8 cellular contexts compared by ENCODE assay signal in genomic region chr20:53623454-53624206, GRCh38. TPM values are rescaled to one million over a fixed set of nuclear protein-coding genes. Genes with fewer than 3 reads are reported as not detected.
DNase-seq lines count a peak whose midpoint lies in the region; ATAC-seq and TF ChIP-seq lines count a peak whose summit lies in the region.

No MANE protein-coding gene starts in this region.

- H3K4me3 ChIP-seq in Panc1 (ENCODE audit: low read depth in 2 of 2, low read length in 2 of 2) (peak overlapping the region; percentile 6 to 49), adipocyte (ENCODE audit: low read length) (peak overlapping the region; percentile 73), heart left ventricle (peak overlapping the region in 11 of 12 donors; percentile 26 to 57 (median 51)), ovary (peak overlapping the region; percentile 25)

- TF ChIP-seq POLR2A in heart left ventricle (IDR thresholded peaks at IDR 0.05) (peak in 1 of 2 donors; percentile 34), ovary (IDR thresholded peaks at IDR 0.05) (peak; percentile 33)

- intact Hi-C loops in Panc1 (cut with micrococcal nuclease; ENCODE audit: unreplicated experiment) (loop anchor here (1.0 to 5.0 kb wide), 2 partner anchors 29 to 34 kb away; no protein-coding TSS in a partner anchor), heart left ventricle (cut with DNase I) (loop anchor here in 4 of 10 donors (2.0 to 10.0 kb wide), 3 partner anchors 29 to 205 kb away; no protein-coding TSS in a partner anchor), ovary (cut with DNase I) (loop anchor here in 2 of 4 donors (2.0 to 5.0 kb wide), 2 partner anchors 31 to 39 kb away; partner anchors contain the start of gene ZNF217 (in 1 of the 2))

- CTCF ChIA-PET in Panc1 (lab: Charles Lee) = interaction anchor here (0.6 kb wide), 1 partner anchor 71 kb away, joined by 5 read pairs; no protein-coding TSS in a partner anchor

- POLR2A ChIA-PET in Panc1 (lab: Charles Lee) = interaction anchor here (0.6 to 2.0 kb wide), 7 partner anchors 31 to 316 kb away, joined by 3 to 5 read pairs (median 3); no protein-coding TSS in a partner anchor

- H3K9ac ChIP-seq in adipocyte (ENCODE audit: low read length) = peak overlapping the region; percentile 89

- in situ Hi-C loops in Panc1 (cut with HindIII; ENCODE audit: low pct_unique_long_range_greater_than_20kb, low sequenced_read_pairs) = no loop called here

- H3K9me3 ChIP-seq in Panc1 (ENCODE audit: control insufficient read depth, insufficient read depth, low read depth, low read length) (no peaks in the 10 kb centered on the region), adipocyte (ENCODE audit: control insufficient read depth, low read length) (no peaks in the 10 kb centered on the region), heart left ventricle (no peaks in the 10 kb centered on the region), ovary (no peaks in the 10 kb centered on the region)

- peak overlapping the region; percentile 100 for H3K27ac ChIP-seq in Panc1 (ENCODE audit: low read length)
- H3K27ac ChIP-seq in heart left ventricle = peak overlapping the region; percentile 71 to 91 (median 82)
- H3K27ac ChIP-seq in ovary = peak overlapping the region; percentile 82 to 90

- TF ChIP-seq EP300 in ovary (IDR thresholded peaks at IDR 0.05) = no peak

- DNase-seq in activated CD4-positive, CD25-positive, alpha-beta regulatory T cell (lab: John Stamatoyannopoulos, UW) = no peak
- peak; percentile 87 for DNase-seq in Panc1 (ENCODE audit: low read depth, low spot score)
- DNase-seq in adipocyte (ENCODE audit: low read depth) = peak; percentile 86
- peak in 4 of 5 donors; percentile 67 to 76 (median 72) for DNase-seq in heart left ventricle
- DNase-seq in ovary = peak; percentile 64 to 79 (median 74)

- TF ChIP-seq CTCF in Panc1 (IDR thresholded peaks at IDR 0.05) = no peak
- peak in 1 of 12 donors; percentile 22 for TF ChIP-seq CTCF in heart left ventricle (IDR thresholded peaks at IDR 0.05)
- TF ChIP-seq CTCF in ovary (IDR thresholded peaks at IDR 0.05) = no peak

- BruUV-seq in Panc1 (replicated peaks; lab: Mats Ljungman, UMichigan) = TSS peak; percentile 92

- H3K27me3 ChIP-seq in Panc1 (ENCODE audit: control insufficient read depth, insufficient read depth, low read length) (no peaks in the 10 kb centered on the region), adipocyte (replicated peaks; ENCODE audit: control insufficient read depth, insufficient read depth, low read length) (no peaks in the 10 kb centered on the region), heart left ventricle (no peaks in the 10 kb centered on the region), ovary (no peaks in the 10 kb centered on the region)

- ATAC-seq in activated CD4-positive, CD25-positive, alpha-beta regulatory T cell treated with anti-CD3 and anti-CD28 coated beads, Interleukin-2, amount 50 U/mL, for 24 hours = peak; percentile 68 to 86
- peak; percentile 59 for ATAC-seq in HG03439 (IDR thresholded peaks at IDR 0.05; ENCODE audit: unreplicated experiment)
- peak; percentile 75 for ATAC-seq in Panc1
- peak; percentile 84 to 94 (median 92) for ATAC-seq in heart left ventricle
- ATAC-seq in GM19463 (IDR thresholded peaks at IDR 0.05; ENCODE audit: unreplicated experiment) = no peak

- WGBS in heart left ventricle, 4 donors = 1 to 3% (median 1%) methylated on average over 13 of the region's 13 CpGs
- 0 to 1% (median 0%) methylated on average over 13 of the region's 13 CpGs for WGBS in ovary, 3 donors

- H3K36me3 ChIP-seq in Panc1 (ENCODE audit: control insufficient read depth, insufficient read depth, low read length) (no peaks in the 10 kb centered on the region), adipocyte (ENCODE audit: control insufficient read depth, insufficient read depth, low read length, severe bottlenecking) (no peaks in the 10 kb centered on the region), heart left ventricle (no peaks in the 10 kb centered on the region), ovary (no peaks in the 10 kb centered on the region)

- peaks cover 47% of the 10 kb centered on the region for H3K4me1 ChIP-seq in Panc1 (ENCODE audit: control insufficient read depth, insufficient read depth, low read length)
- peaks cover 38% of the 10 kb centered on the region for H3K4me1 ChIP-seq in adipocyte (ENCODE audit: control insufficient read depth, insufficient read depth, low read length)
- peaks cover 12 to 60% (median 27%) of the 10 kb centered on the region in 12 donors for H3K4me1 ChIP-seq in heart left ventricle
- peaks cover 9% of the 10 kb centered on the region for H3K4me1 ChIP-seq in ovary (ENCODE audit: insufficient read depth)

RNA-seq across cellular contexts. Expression of gene ZNF217, which starts 30.0 kb away (rescaled TPM):
- total RNA-seq in Panc1 (2021; ENCODE audit: unreplicated experiment) = 210 TPM
- 80.1 TPM for polyA plus RNA-seq in Panc1 (2012; ENCODE audit: insufficient read length)
- total RNA-seq in heart left ventricle = 10 to 100 TPM in 2 of 9 donors, 1 to 10 TPM in 7; 5.4 to 24.1 (median 8.6) TPM
- 1 to 10 TPM; 3.7 to 5.0 TPM for polyA plus RNA-seq in heart left ventricle
- total RNA-seq in ovary = 10 to 100 TPM; 13.5 to 69.7 (median 21.2) TPM
- polyA plus RNA-seq in ovary = 10 to 100 TPM; 13.1 to 20.8 TPM

Comparison
In these comparisons a context has a peak if more than half of its experiments do, and no peak if none do; other contexts are left out.
1. DNase-seq: peak in Panc1 (single experiment), adipocyte (single experiment), heart left ventricle (4 of 5) and ovary (5 of 5); none in activated CD4-positive, CD25-positive, alpha-beta regulatory T cell (0 of 4).
2. Peak in every context shown above with its lines, with median percentiles within 50 percentile points of each other: H3K27ac ChIP-seq and H3K4me3 ChIP-seq.